1 cellular context compared by ENCODE assay signal in genomic region chr15:80990955-80991354, GRCh38.
TF ChIP-seq lines count a peak whose summit lies in the region.

No MANE protein-coding gene starts in this region.

TF ChIP-seq in IMR-90, 13 proteins besides CTCF, POLR2A, EP300 and RAD21 (continued from another document):
- TF ChIP-seq CHD1 (IDR thresholded peaks at IDR 0.05; ENCODE audit: low read depth, low read length), result no peak
- no peak for TF ChIP-seq BHLHE40 (IDR thresholded peaks at IDR 0.05; ENCODE audit: low read depth, low read length)
- no peak for TF ChIP-seq SMC3 (IDR thresholded peaks at IDR 0.05; ENCODE audit: low read depth, low read length)
